27 cellular contexts compared by ENCODE assay signal in the genomic region with DNA sequence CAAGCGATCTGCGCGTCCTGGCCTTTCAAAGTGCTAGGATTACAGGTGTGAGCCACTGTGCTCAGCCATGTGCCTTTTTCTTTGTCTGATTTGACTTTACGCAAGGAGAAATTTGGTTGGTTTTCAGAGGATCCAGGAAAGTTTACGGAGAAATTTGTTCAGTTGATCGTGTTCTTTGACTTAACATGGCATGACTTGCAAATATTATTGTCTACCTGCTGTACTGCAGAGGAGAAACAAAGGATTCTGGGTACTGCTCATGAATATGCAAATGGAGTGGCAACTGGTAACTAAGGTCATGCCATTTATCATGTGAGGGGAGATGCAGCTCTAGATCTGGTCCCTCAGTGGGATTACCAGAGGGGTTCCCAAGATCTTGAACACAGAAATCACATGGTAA.
"Had no signal": no experiment of that assay in that cellular context is flagged by ENCODE, and none has a peak within 500 bp of the region (broad histone marks: within the 10 kb centered on the region; RNA-seq: fewer than 3 reads in every experiment).

No MANE protein-coding gene starts in this region.

- H3K4me3 Mint-ChIP-seq: naive thymus-derived CD8-positive, alpha-beta T cell; nephron; stimulated activated naive B cell treated with anti-CD40 and anti-IgM and Interleukin-4, amounts not matched to agents 10 μg/mL and 1 μg/mL and 100 μg/mL, for 72 hours had no signal

- H3K36me3 Mint-ChIP-seq: naive thymus-derived CD8-positive, alpha-beta T cell; stimulated activated naive B cell treated with anti-CD40 and anti-IgM and Interleukin-4, amounts not matched to agents 10 μg/mL and 1 μg/mL and 100 μg/mL, for 72 hours had no signal

- H3K9me3 ChIP-seq: lower lobe of right lung, ovary, right atrium auricular region, stomach, testis, thyroid gland, transverse colon, vagina had no signal

- H3K4me3 ChIP-seq: lower lobe of right lung, ovary, right atrium auricular region, skin epidermis, stomach, testis, thyroid gland, transverse colon, upper lobe of left lung, vagina had no signal

- H3K27ac ChIP-seq: lower lobe of right lung, ovary, right atrium auricular region, skin epidermis, stomach, testis, thyroid gland, transverse colon, upper lobe of left lung, vagina had no signal

- FAIRE-seq: keratinocyte had no signal

- H3K27ac Mint-ChIP-seq: naive thymus-derived CD8-positive, alpha-beta T cell; nephron; progenitor cell of endocrine pancreas; stimulated activated naive B cell treated with anti-CD40 and anti-IgM and Interleukin-4, amounts not matched to agents 10 μg/mL and 1 μg/mL and 100 μg/mL, for 72 hours had no signal

- H3K4me1 Mint-ChIP-seq: nephron; stimulated activated naive B cell treated with anti-CD40 and anti-IgM and Interleukin-4, amounts not matched to agents 10 μg/mL and 1 μg/mL and 100 μg/mL, for 72 hours had no signal

- H3K9me3 Mint-ChIP-seq: naive thymus-derived CD8-positive, alpha-beta T cell; nephron; stimulated activated naive B cell treated with anti-CD40 and anti-IgM and Interleukin-4, amounts not matched to agents 10 μg/mL and 1 μg/mL and 100 μg/mL, for 72 hours had no signal

- H3K27me3 ChIP-seq: ovary, right atrium auricular region, stomach, testis, thyroid gland, transverse colon, upper lobe of left lung, vagina had no signal

- ATAC-seq: left cardiac atrium; left lobe of liver; lower lobe of right lung; naive thymus-derived CD8-positive, alpha-beta T cell; sciatic nerve; stimulated activated naive B cell treated with anti-CD40 and anti-IgM and Interleukin-4, amounts not matched to agents 10 μg/mL and 1 μg/mL and 100 μg/mL, for 72 hours; stimulated activated naive CD8-positive, alpha-beta T cell treated with anti-CD3 and anti-CD28 coated beads, Interleukin-15, Interleukin-2, amounts not matched to agents 100 U/mL and 50 U/mL, for 24 hours had no signal

- H3K27me3 Mint-ChIP-seq: progenitor cell of endocrine pancreas had no signal

- H3K4me1 ChIP-seq: lower lobe of right lung, right atrium auricular region, stomach, testis, thyroid gland, upper lobe of left lung, vagina had no signal

- DNase-seq: hippocampal formation; kidney glomerular epithelial cell; left cardiac atrium; lower lobe of right lung; mammary epithelial cell; mesenchymal stem cell; naive thymus-derived CD8-positive, alpha-beta T cell; ovary; stimulated activated CD4-positive, alpha-beta T cell treated with anti-CD3 and anti-CD28 coated beads, Interleukin-12 subunit alpha, Interleukin-12 subunit beta, amount 100 ng/mL, for 4 hours; stimulated activated CD4-positive, alpha-beta T cell treated with anti-CD3 and anti-CD28 coated beads, Interleukin-15, amount 100 ng/mL, for 24 hours; stimulated activated CD4-positive, alpha-beta T cell treated with anti-CD3 and anti-CD28 coated beads, Interleukin-2, amount 100 ng/mL, for 24 hours; stimulated activated CD4-positive, alpha-beta T cell treated with anti-CD3 and anti-CD28 coated beads, Interleukin-4, amount 100 ng/mL, for 1 hour; stimulated activated naive B cell treated with anti-CD40 and anti-IgM and Interleukin-4, amounts not matched to agents 10 μg/mL and 1 μg/mL and 100 μg/mL, for 72 hours; stimulated activated naive CD8-positive, alpha-beta T cell treated with anti-CD3 and anti-CD28 coated beads, Interleukin-15, Interleukin-2, amounts not matched to agents 100 U/mL and 50 U/mL, for 24 hours; stomach; testis; thyroid gland; transverse colon; upper lobe of left lung had no signal

- H3K36me3 ChIP-seq: lower lobe of right lung, ovary, right atrium auricular region, stomach, thyroid gland, transverse colon, upper lobe of left lung, vagina had no signal
